8 cellular contexts compared by ENCODE assay signal in the genomic region with DNA sequence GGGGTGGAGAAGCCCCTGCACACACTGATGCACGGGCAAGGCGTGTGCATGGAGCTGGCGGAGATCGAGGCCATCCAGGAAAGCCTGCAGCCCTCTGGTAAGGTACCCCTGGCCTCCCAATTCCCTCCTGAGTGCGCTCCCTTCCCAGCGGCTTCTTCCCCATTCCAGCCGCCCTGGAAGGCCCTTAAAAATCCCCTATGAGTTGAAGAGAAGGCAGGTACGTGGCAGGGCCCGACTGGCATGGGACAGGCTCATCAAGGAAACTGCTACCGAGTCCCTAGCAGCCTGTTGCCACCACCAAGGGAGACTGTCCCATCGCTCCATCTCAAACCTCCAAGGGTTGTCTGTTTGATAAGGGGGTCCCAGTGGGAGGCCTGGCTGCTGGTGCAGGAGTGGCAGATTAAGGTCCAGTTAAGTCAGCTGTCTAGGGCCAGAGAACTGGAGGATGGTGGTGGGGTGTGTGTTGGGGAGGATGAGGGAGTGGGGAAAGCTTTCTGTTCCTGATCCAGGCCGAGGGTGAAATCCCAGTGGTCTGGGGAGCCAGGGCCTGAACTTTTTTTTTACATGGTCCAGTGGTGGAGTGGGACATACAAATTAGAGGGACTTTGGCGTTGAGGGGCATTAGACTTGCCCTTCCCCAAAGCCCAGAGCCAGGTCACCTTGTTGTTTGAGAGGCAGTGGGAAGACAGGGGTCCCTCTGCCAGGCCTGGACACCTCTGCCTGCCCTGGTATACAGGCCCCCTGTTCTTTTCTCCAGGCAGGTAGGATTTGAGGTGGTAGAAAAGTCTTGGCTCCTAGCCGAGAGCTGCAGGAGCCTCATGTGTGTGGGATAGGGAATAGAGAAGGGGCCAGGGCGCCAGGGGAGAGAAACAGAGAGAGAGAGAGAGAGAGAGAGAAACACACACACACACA. TPM values are rescaled to one million over a fixed set of nuclear protein-coding genes. Genes with fewer than 3 reads are reported as not detected.
DNase-seq lines count a peak whose midpoint lies in the region; ATAC-seq and TF ChIP-seq lines count a peak whose summit lies in the region.

No MANE protein-coding gene starts in this region.

- H3K27me3 ChIP-seq in iPS-20b (ENCODE audit: insufficient read depth, low read length) = peaks cover 11% of the 10 kb centered on the region
- peaks cover 0 to 22% (median 0%) of the 10 kb centered on the region in 3 donors for H3K27me3 ChIP-seq in stomach

- no peaks in the 10 kb centered on the region for H3K9me3 ChIP-seq in iPS-20b (ENCODE audit: insufficient read depth, low read depth, low read length)
- H3K9me3 ChIP-seq in stomach = no peaks in the 10 kb centered on the region

- no peak overlapping the region for H3K27ac ChIP-seq in iPS-20b (ENCODE audit: low read length)
- H3K27ac ChIP-seq in stomach = peak overlapping the region; percentile 80 to 93 (median 92)

- H3K4me1 ChIP-seq in iPS-20b (ENCODE audit: insufficient read depth, low read length) = peaks cover 14% of the 10 kb centered on the region; the same call in 1 of the 2 replicates
- H3K4me1 ChIP-seq in stomach = peaks cover 24 to 67% (median 52%) of the 10 kb centered on the region in 4 donors

- peak overlapping the region; percentile 67 to 79 for H3K27ac Mint-ChIP-seq in activated naive CD4-positive, alpha-beta T cell treated with anti-CD3 and anti-CD28 coated beads, Interleukin-2, amount 50 U/mL, for 72 hours

- TF ChIP-seq CTCF in stomach (IDR thresholded peaks at IDR 0.05) = no peak

- H3K9me3 Mint-ChIP-seq in activated naive CD4-positive, alpha-beta T cell treated with anti-CD3 and anti-CD28 coated beads, Interleukin-2, amount 50 U/mL, for 72 hours = no peaks in the 10 kb centered on the region

- ATAC-seq in activated naive CD4-positive, alpha-beta T cell treated with anti-CD3 and anti-CD28 coated beads, Interleukin-2, amount 50 U/mL, for 72 hours = peak; percentile 21 to 44

- peak; percentile 77 for DNase-seq in activated CD8-positive, alpha-beta memory T cell treated with anti-CD3 and anti-CD28 coated beads for 24 hours
- DNase-seq in activated CD8-positive, alpha-beta memory T cell treated with anti-CD3 and anti-CD28 coated beads, Interleukin-2, amount 50 U/mL, for 4 hours = no peak
- DNase-seq in activated naive CD4-positive, alpha-beta T cell treated with anti-CD3 and anti-CD28 coated beads, Interleukin-2, amount 50 U/mL, for 72 hours (ENCODE audit: low spot score in 2 of 2) = peak in 1 of 2 donors; percentile 41
- DNase-seq in stomach = no peak
- DNase-seq in RKO (ENCODE audit: low spot score) = no peak
- no peak for DNase-seq in GF-D8 (lab: John Stamatoyannopoulos, UW)
- no peak for DNase-seq in ureter (ENCODE audit: low spot score)

- TF ChIP-seq EP300 in stomach (IDR thresholded peaks at IDR 0.05) = no peak

- H3K4me3 ChIP-seq in iPS-20b (ENCODE audit: low read length) (peak overlapping the region; percentile 78), stomach (peak overlapping the region; percentile 58 to 71 (median 68))

- peak overlapping the region; percentile 78 for H3K9ac ChIP-seq in iPS-20b (ENCODE audit: low read depth, low read length)

- TF ChIP-seq POLR2A in stomach (IDR thresholded peaks at IDR 0.05) = no peak

- intact Hi-C loops in stomach (cut with DNase I; ENCODE audit: low total_unique reads) = no loop called here

- no peaks in the 10 kb centered on the region for H3K36me3 Mint-ChIP-seq in activated naive CD4-positive, alpha-beta T cell treated with anti-CD3 and anti-CD28 coated beads, Interleukin-2, amount 50 U/mL, for 72 hours

- WGBS in stomach, 5 donors = 21 to 30% (median 25%) methylated on average over 10 to 15 of the region's 15 CpGs

- H3K36me3 ChIP-seq in iPS-20b (ENCODE audit: insufficient read depth, low read depth, low read length) = no peaks in the 10 kb centered on the region
- no peaks in the 10 kb centered on the region for H3K36me3 ChIP-seq in stomach

RNA-seq across cellular contexts. Expression of a gene that starts 1.0 kb away (rescaled TPM):
- 10 to 100 TPM in 1 of 2 donors, 1 to 10 TPM in 1; 8.4 to 85.1 TPM for total RNA-seq in activated naive CD4-positive, alpha-beta T cell treated with anti-CD3 and anti-CD28 coated beads, Interleukin-2, amount 50 U/mL, for 72 hours
- total RNA-seq in stomach (100 to 1,000 TPM in 4 of 5 donors, 10 to 100 TPM in 1; 71.2 to 658 (median 186) TPM), ureter (505 TPM)
- polyA plus RNA-seq in stomach = 100 to 1,000 TPM in 2 of 3 donors, 10 to 100 TPM in 1; 77.3 to 175 (median 138) TPM

RNA-seq across cellular contexts. Expression of a gene that starts 26.5 kb away (rescaled TPM):
- total RNA-seq in activated naive CD4-positive, alpha-beta T cell treated with anti-CD3 and anti-CD28 coated beads, Interleukin-2, amount 50 U/mL, for 72 hours = 100 to 1,000 TPM; 283 to 508 TPM
- 100 to 1,000 TPM in 1 of 5 donors, 10 to 100 TPM in 2, 1 to 10 TPM in 2; 8.0 to 129 (median 17.2) TPM for total RNA-seq in stomach
- 10 to 100 TPM in 1 of 3 donors, 1 to 10 TPM in 2; 1.2 to 27.3 (median 9.1) TPM for polyA plus RNA-seq in stomach
- total RNA-seq in ureter = 2.9 TPM

RNA-seq across cellular contexts. Expression of a gene that starts 57.2 kb away (rescaled TPM):
- total RNA-seq in activated naive CD4-positive, alpha-beta T cell treated with anti-CD3 and anti-CD28 coated beads, Interleukin-2, amount 50 U/mL, for 72 hours = 10 to 100 TPM in 1 of 2 donors, 1 to 10 TPM in 1; 1.7 to 11.6 TPM
- total RNA-seq in stomach (1 to 10 TPM in 1 of 5 donors, under 1 TPM in 3, not detected in 1; 0.18 to 3.5 (median 0.59) TPM), ureter (53.1 TPM)
- 10 to 100 TPM in 1 of 3 donors, under 1 TPM in 1, not detected in 1; 0.62 to 23.2 TPM for polyA plus RNA-seq in stomach
